In the genomic region with DNA sequence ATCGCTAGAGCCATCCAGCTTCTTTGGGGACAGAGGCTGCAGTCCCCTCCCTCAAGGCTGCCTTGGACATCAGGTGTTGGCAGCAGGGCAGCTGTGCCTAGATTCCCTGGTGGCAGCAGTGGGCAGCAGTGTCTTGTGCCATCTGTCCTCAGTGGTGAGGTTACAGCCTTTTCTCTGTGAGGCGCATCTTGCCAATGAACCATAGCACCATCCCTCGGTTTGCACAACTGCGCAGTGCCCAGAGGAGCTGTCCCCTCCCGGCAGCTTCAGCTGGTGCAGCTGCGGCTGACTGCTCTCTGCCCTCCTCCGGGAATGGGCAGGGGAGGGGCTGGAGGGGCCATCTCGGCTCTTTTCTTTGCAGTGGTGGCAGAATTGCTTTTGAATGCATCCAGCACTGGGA, we compare ENCODE assay signal across 1 cellular context.
TF ChIP-seq lines count a peak whose summit lies in the region.

No MANE protein-coding gene starts in this region.

TF ChIP-seq in HepG2, 621 proteins besides CTCF, POLR2A, EP300 and RAD21:
- TF ChIP-seq ZNF292 (CRISPR knock-in tag; IDR thresholded peaks at IDR 0.05; ENCODE audit: borderline replicate concordance, low read depth) (peak; percentile 29; the same call in 1 of the 2 replicates), ZNF337 (CRISPR knock-in tag; IDR thresholded peaks at IDR 0.05; ENCODE audit: borderline replicate concordance, low read depth) (no peak), ZSCAN25 (CRISPR knock-in tag; IDR thresholded peaks at IDR 0.05) (peak; percentile 86), HNF4A (CRISPR knock-in tag; IDR thresholded peaks at IDR 0.05) (peak; percentile 6; the same call in 1 of the 2 replicates), HNRNPL (IDR thresholded peaks at IDR 0.05; ENCODE audit: low read depth, low read length) (peak; percentile 75; the same call in 1 of the 2 replicates), KDM1A (CRISPR knock-in tag; IDR thresholded peaks at IDR 0.05) (no peak), HNRNPLL (IDR thresholded peaks at IDR 0.05; ENCODE audit: low read depth, low read length, poor library complexity, severe bottlenecking) (peak; percentile 51), ZNF780A (CRISPR knock-in tag; IDR thresholded peaks at IDR 0.05) (no peak), STAG1 (CRISPR knock-in tag; IDR thresholded peaks at IDR 0.05) (0 out of 2 replicates have a peak, but pooled peaks have one; percentile 10)
- TF ChIP-seq, protein P1, sequence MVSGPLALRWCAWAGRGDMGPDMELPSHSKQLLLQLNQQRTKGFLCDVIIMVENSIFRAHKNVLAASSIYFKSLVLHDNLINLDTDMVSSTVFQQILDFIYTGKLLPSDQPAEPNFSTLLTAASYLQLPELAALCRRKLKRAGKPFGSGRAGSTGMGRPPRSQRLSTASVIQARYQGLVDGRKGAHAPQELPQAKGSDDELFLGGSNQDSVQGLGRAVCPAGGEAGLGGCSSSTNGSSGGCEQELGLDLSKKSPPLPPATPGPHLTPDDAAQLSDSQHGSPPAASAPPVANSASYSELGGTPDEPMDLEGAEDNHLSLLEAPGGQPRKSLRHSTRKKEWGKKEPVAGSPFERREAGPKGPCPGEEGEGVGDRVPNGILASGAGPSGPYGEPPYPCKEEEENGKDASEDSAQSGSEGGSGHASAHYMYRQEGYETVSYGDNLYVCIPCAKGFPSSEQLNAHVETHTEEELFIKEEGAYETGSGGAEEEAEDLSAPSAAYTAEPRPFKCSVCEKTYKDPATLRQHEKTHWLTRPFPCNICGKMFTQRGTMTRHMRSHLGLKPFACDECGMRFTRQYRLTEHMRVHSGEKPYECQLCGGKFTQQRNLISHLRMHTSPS (CRISPR knock-in tag; IDR thresholded peaks at IDR 0.05; ENCODE audit: low read depth), result peak; percentile 25; the same call in 1 of the 2 replicates
- TF ChIP-seq, protein P2, sequence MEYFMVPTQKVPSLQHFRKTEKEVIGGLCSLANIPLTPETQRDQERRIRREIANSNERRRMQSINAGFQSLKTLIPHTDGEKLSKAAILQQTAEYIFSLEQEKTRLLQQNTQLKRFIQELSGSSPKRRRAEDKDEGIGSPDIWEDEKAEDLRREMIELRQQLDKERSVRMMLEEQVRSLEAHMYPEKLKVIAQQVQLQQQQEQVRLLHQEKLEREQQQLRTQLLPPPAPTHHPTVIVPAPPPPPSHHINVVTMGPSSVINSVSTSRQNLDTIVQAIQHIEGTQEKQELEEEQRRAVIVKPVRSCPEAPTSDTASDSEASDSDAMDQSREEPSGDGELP (IDR thresholded peaks at IDR 0.05; ENCODE audit: borderline replicate concordance, low read depth), result peak; percentile 31; the same call in 1 of the 2 replicates
- TF ChIP-seq, protein P3, sequence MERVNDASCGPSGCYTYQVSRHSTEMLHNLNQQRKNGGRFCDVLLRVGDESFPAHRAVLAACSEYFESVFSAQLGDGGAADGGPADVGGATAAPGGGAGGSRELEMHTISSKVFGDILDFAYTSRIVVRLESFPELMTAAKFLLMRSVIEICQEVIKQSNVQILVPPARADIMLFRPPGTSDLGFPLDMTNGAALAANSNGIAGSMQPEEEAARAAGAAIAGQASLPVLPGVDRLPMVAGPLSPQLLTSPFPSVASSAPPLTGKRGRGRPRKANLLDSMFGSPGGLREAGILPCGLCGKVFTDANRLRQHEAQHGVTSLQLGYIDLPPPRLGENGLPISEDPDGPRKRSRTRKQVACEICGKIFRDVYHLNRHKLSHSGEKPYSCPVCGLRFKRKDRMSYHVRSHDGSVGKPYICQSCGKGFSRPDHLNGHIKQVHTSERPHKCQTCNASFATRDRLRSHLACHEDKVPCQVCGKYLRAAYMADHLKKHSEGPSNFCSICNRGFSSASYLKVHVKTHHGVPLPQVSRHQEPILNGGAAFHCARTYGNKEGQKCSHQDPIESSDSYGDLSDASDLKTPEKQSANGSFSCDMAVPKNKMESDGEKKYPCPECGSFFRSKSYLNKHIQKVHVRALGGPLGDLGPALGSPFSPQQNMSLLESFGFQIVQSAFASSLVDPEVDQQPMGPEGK (CRISPR knock-in tag; IDR thresholded peaks at IDR 0.05), result peak; percentile 63
- TF ChIP-seq, protein P4, sequence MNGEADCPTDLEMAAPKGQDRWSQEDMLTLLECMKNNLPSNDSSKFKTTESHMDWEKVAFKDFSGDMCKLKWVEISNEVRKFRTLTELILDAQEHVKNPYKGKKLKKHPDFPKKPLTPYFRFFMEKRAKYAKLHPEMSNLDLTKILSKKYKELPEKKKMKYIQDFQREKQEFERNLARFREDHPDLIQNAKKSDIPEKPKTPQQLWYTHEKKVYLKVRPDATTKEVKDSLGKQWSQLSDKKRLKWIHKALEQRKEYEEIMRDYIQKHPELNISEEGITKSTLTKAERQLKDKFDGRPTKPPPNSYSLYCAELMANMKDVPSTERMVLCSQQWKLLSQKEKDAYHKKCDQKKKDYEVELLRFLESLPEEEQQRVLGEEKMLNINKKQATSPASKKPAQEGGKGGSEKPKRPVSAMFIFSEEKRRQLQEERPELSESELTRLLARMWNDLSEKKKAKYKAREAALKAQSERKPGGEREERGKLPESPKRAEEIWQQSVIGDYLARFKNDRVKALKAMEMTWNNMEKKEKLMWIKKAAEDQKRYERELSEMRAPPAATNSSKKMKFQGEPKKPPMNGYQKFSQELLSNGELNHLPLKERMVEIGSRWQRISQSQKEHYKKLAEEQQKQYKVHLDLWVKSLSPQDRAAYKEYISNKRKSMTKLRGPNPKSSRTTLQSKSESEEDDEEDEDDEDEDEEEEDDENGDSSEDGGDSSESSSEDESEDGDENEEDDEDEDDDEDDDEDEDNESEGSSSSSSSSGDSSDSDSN (CRISPR knock-in tag; IDR thresholded peaks at IDR 0.05), result peak; percentile 25; the same call in 1 of the 2 replicates
- TF ChIP-seq, protein P5, sequence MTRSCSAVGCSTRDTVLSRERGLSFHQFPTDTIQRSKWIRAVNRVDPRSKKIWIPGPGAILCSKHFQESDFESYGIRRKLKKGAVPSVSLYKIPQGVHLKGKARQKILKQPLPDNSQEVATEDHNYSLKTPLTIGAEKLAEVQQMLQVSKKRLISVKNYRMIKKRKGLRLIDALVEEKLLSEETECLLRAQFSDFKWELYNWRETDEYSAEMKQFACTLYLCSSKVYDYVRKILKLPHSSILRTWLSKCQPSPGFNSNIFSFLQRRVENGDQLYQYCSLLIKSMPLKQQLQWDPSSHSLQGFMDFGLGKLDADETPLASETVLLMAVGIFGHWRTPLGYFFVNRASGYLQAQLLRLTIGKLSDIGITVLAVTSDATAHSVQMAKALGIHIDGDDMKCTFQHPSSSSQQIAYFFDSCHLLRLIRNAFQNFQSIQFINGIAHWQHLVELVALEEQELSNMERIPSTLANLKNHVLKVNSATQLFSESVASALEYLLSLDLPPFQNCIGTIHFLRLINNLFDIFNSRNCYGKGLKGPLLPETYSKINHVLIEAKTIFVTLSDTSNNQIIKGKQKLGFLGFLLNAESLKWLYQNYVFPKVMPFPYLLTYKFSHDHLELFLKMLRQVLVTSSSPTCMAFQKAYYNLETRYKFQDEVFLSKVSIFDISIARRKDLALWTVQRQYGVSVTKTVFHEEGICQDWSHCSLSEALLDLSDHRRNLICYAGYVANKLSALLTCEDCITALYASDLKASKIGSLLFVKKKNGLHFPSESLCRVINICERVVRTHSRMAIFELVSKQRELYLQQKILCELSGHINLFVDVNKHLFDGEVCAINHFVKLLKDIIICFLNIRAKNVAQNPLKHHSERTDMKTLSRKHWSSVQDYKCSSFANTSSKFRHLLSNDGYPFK (CRISPR knock-in tag; IDR thresholded peaks at IDR 0.05; ENCODE audit: borderline replicate concordance), result no peak
- TF ChIP-seq, protein P6, sequence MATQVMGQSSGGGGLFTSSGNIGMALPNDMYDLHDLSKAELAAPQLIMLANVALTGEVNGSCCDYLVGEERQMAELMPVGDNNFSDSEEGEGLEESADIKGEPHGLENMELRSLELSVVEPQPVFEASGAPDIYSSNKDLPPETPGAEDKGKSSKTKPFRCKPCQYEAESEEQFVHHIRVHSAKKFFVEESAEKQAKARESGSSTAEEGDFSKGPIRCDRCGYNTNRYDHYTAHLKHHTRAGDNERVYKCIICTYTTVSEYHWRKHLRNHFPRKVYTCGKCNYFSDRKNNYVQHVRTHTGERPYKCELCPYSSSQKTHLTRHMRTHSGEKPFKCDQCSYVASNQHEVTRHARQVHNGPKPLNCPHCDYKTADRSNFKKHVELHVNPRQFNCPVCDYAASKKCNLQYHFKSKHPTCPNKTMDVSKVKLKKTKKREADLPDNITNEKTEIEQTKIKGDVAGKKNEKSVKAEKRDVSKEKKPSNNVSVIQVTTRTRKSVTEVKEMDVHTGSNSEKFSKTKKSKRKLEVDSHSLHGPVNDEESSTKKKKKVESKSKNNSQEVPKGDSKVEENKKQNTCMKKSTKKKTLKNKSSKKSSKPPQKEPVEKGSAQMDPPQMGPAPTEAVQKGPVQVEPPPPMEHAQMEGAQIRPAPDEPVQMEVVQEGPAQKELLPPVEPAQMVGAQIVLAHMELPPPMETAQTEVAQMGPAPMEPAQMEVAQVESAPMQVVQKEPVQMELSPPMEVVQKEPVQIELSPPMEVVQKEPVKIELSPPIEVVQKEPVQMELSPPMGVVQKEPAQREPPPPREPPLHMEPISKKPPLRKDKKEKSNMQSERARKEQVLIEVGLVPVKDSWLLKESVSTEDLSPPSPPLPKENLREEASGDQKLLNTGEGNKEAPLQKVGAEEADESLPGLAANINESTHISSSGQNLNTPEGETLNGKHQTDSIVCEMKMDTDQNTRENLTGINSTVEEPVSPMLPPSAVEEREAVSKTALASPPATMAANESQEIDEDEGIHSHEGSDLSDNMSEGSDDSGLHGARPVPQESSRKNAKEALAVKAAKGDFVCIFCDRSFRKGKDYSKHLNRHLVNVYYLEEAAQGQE (IDR thresholded peaks at IDR 0.05; ENCODE audit: borderline replicate concordance in 1 of 2, low read depth in 1 of 2, low read length in 2 of 2), result peak; percentile 10 to 43; a peak in 2 of 4 replicates
- TF ChIP-seq, protein P7, sequence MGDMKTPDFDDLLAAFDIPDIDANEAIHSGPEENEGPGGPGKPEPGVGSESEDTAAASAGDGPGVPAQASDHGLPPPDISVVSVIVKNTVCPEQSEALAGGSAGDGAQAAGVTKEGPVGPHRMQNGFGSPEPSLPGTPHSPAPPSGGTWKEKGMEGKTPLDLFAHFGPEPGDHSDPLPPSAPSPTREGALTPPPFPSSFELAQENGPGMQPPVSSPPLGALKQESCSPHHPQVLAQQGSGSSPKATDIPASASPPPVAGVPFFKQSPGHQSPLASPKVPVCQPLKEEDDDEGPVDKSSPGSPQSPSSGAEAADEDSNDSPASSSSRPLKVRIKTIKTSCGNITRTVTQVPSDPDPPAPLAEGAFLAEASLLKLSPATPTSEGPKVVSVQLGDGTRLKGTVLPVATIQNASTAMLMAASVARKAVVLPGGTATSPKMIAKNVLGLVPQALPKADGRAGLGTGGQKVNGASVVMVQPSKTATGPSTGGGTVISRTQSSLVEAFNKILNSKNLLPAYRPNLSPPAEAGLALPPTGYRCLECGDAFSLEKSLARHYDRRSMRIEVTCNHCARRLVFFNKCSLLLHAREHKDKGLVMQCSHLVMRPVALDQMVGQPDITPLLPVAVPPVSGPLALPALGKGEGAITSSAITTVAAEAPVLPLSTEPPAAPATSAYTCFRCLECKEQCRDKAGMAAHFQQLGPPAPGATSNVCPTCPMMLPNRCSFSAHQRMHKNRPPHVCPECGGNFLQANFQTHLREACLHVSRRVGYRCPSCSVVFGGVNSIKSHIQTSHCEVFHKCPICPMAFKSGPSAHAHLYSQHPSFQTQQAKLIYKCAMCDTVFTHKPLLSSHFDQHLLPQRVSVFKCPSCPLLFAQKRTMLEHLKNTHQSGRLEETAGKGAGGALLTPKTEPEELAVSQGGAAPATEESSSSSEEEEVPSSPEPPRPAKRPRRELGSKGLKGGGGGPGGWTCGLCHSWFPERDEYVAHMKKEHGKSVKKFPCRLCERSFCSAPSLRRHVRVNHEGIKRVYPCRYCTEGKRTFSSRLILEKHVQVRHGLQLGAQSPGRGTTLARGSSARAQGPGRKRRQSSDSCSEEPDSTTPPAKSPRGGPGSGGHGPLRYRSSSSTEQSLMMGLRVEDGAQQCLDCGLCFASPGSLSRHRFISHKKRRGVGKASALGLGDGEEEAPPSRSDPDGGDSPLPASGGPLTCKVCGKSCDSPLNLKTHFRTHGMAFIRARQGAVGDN (CRISPR knock-in tag; IDR thresholded peaks at IDR 0.05), result 0 out of 2 replicates have a peak, but pooled peaks have one; percentile 25
TF ChIP-seq in HepG2: peak in this region for 12.
